ENCODE assay signal across 8 cellular contexts in genomic region chr2:157876066-157876770, GRCh38. TPM values are rescaled to one million over a fixed set of nuclear protein-coding genes. Genes with fewer than 3 reads are reported as not detected.
DNase-seq lines count a peak whose midpoint lies in the region; ATAC-seq and TF ChIP-seq lines count a peak whose summit lies in the region.

Gene ACVR1 (minus strand): TSS chr2:157876330. CDS start chr2:157799493, 76,837 bp downstream.

- no peaks in the 10 kb centered on the region for H3K9me3 Mint-ChIP-seq in CD8-positive, alpha-beta T cell
- no peaks in the 10 kb centered on the region for H3K9me3 Mint-ChIP-seq in effector memory CD8-positive, alpha-beta T cell

- CTCF ChIA-PET in CD8-positive, alpha-beta T cell (lab: Charles Lee), result interaction anchor here (0.8 to 4.1 kb wide), 13 partner anchors 9 to 574 kb away, joined by 3 to 45 read pairs (median 4); no protein-coding TSS in a partner anchor

- H3K4me1 ChIP-seq in CD8-positive, alpha-beta T cell (ENCODE audit: insufficient read depth, low read length), result peaks cover 10% of the 10 kb centered on the region

- intact Hi-C loops in CD8-positive, alpha-beta T cell (cut with DNase I, micrococcal nuclease), result loop anchor here (1.0 to 10.0 kb wide), 8 partner anchors 21 to 1836 kb away; partner anchors contain the start of genes CCDC148 (in 2 of the 2), MARCHF7 (in 2 of the 2), PKP4 (in 2 of the 2) and ACVR1C (in 1 of the 2)

- peak; percentile 72 for ATAC-seq in CD8-positive, alpha-beta T cell
- peak; percentile 80 for ATAC-seq in GM19467 (IDR thresholded peaks at IDR 0.05; ENCODE audit: unreplicated experiment)
- peak; percentile 78 for ATAC-seq in effector memory CD8-positive, alpha-beta T cell (replicated peaks)

- H3K4me1 Mint-ChIP-seq in CD8-positive, alpha-beta T cell (ENCODE audit: low read depth), result peaks cover 48% of the 10 kb centered on the region
- peaks cover 19 to 28% of the 10 kb centered on the region in 2 donors for H3K4me1 Mint-ChIP-seq in effector memory CD8-positive, alpha-beta T cell (ENCODE audit: low read depth in 2 of 2)

- POLR2A ChIA-PET in CD8-positive, alpha-beta T cell (lab: Charles Lee), result interaction anchor here (0.9 to 2.8 kb wide), 9 partner anchors 12 to 253 kb away, joined by 3 to 21 read pairs (median 4); no protein-coding TSS in a partner anchor

- peak; percentile 27 for TF ChIP-seq CTCF in CD8-positive, alpha-beta T cell (IDR thresholded peaks at IDR 0.05)

- H3K27ac Mint-ChIP-seq in CD8-positive, alpha-beta T cell, result peak within 1 kb of the TSS; percentile 90
- H3K27ac Mint-ChIP-seq in effector memory CD8-positive, alpha-beta T cell, result peak within 1 kb of the TSS; percentile 44 to 84

- H3K4me3 ChIP-seq in CD8-positive, alpha-beta T cell (ENCODE audit: low read depth, low read length), result peak within 1 kb of the TSS; percentile 53

- peak within 1 kb of the TSS; percentile 1 for H3K27ac ChIP-seq in CD8-positive, alpha-beta T cell (ENCODE audit: low read depth, low read length)

- no peaks in the 10 kb centered on the region for H3K36me3 ChIP-seq in CD8-positive, alpha-beta T cell (ENCODE audit: insufficient read depth, low read length)

- H3K36me3 Mint-ChIP-seq in CD8-positive, alpha-beta T cell, result peaks cover 4% of the 10 kb centered on the region
- H3K36me3 Mint-ChIP-seq in effector memory CD8-positive, alpha-beta T cell (ENCODE audit: insufficient read depth), result peaks cover 6% of the 10 kb centered on the region

- no peaks in the 10 kb centered on the region for H3K27me3 Mint-ChIP-seq in CD8-positive, alpha-beta T cell (ENCODE audit: low read depth)
- no peaks in the 10 kb centered on the region for H3K27me3 Mint-ChIP-seq in effector memory CD8-positive, alpha-beta T cell

- peak within 1 kb of the TSS; percentile 94 for H3K4me3 Mint-ChIP-seq in CD8-positive, alpha-beta T cell
- peak within 1 kb of the TSS; percentile 86 to 88 for H3K4me3 Mint-ChIP-seq in effector memory CD8-positive, alpha-beta T cell

- peak; percentile 37 to 84 (median 76) for DNase-seq in CD8-positive, alpha-beta T cell
- DNase-seq in HPDE6-E6E7 (ENCODE audit: extremely low spot score) (peak; percentile 82), NOMO-1 treated with DMSO at 0.1 percent for 48 hours (lab: John Stamatoyannopoulos, UW; ENCODE audit: unreplicated experiment) (peak; percentile 95), medulla oblongata (ENCODE audit: extremely low spot score) (peak; percentile 99)
- peak; percentile 52 to 71 (median 59) for DNase-seq in activated CD8-positive, alpha-beta memory T cell treated with anti-CD3 and anti-CD28 coated beads for 48 hours (ENCODE audit: low read depth in 2 of 3, low spot score in 2 of 3)
- DNase-seq in effector memory CD8-positive, alpha-beta T cell, result peak; percentile 62 to 71 (median 68)
- peak; percentile 71 to 79 (median 78) for DNase-seq in stimulated activated CD4-positive, alpha-beta T cell treated with anti-CD3 and anti-CD28 coated beads, TNF-alpha, amount 100 ng/mL, for 48 hours (ENCODE audit: low read depth in 3 of 3)

- no peaks in the 10 kb centered on the region for H3K27me3 ChIP-seq in CD8-positive, alpha-beta T cell (ENCODE audit: insufficient read depth, low read length)

- H3K9me3 ChIP-seq in CD8-positive, alpha-beta T cell (ENCODE audit: low read length), result no peaks in the 10 kb centered on the region

RNA-seq across cellular contexts. Expression of gene ACVR1, which starts in this region (rescaled TPM):
- 1 to 10 TPM; 7.0 to 8.3 TPM for total RNA-seq in CD8-positive, alpha-beta T cell

Comparison
In these comparisons a context has a peak if more than half of its experiments do, and no peak if none do; other contexts are left out.
1. Peak in every context shown above with its lines: DNase-seq, ATAC-seq, H3K4me3 ChIP-seq and H3K27ac ChIP-seq.